22 cellular contexts compared by ENCODE assay signal in genomic region chr6:96789871-96790270, GRCh38.
"Had no signal": no experiment of that assay in that cellular context is flagged by ENCODE, and none has a peak within 500 bp of the region (broad histone marks: within the 10 kb centered on the region; RNA-seq: fewer than 3 reads in every experiment).

No MANE protein-coding gene starts in this region.

- H3K27me3 Mint-ChIP-seq: activated B cell treated with CpG ODN at 0.5 μM for 24 hours; activated naive CD8-positive, alpha-beta T cell treated with anti-CD3 and anti-CD28 coated beads, Interleukin-2, amount 10 ng/mL, durations not matched to agents 7 days and 5 days had no signal

- ATAC-seq: activated CD8-positive, alpha-beta T cell treated with anti-CD3 and anti-CD28 coated beads for 36 hours had no signal

- H3K36me3 Mint-ChIP-seq: activated naive CD8-positive, alpha-beta T cell treated with anti-CD3 and anti-CD28 coated beads, Interleukin-2, amount 10 ng/mL, durations not matched to agents 7 days and 5 days had no signal

- DNase-seq: activated B cell treated with CpG ODN at 0.5 μM for 24 hours; activated CD4-positive, alpha-beta T cell treated with anti-CD3 and anti-CD28 coated beads for 1 hour; activated CD4-positive, alpha-beta T cell treated with anti-CD3 and anti-CD28 coated beads, Interleukin-2, amount 50 U/mL, for 1 hour; activated CD8-positive, alpha-beta memory T cell treated with anti-CD3 and anti-CD28 coated beads, Interleukin-2, amount 50 U/mL, for 4 hours; activated CD8-positive, alpha-beta T cell treated with anti-CD3 and anti-CD28 coated beads for 36 hours; activated naive CD4-positive, alpha-beta T cell treated with anti-CD3 and anti-CD28 coated beads, Interleukin-2, amount 50 U/mL, for 16 hours; activated naive CD8-positive, alpha-beta T cell treated with anti-CD3 and anti-CD28 coated beads, Interleukin-2, amount 10 ng/mL, durations not matched to agents 7 days and 5 days; activated T-cell treated with anti-CD3 and anti-CD28 coated beads, Interleukin-2, amount 50 U/mL, for 72 hours; adrenal gland; Karpas-422; MM.1S; NCI-H1105; NCI-H1436; NCI-H1694 treated with DMSO at 0.1 percent for 48 hours; NCI-H2029 treated with DMSO at 0.1 percent for 48 hours; NCI-H345; NCI-H510A; Peyer's patch; SIG-M5; T-helper 2 cell; T1000 had no signal

- H3K27ac Mint-ChIP-seq: activated B cell treated with CpG ODN at 0.5 μM for 24 hours; activated CD8-positive, alpha-beta T cell treated with anti-CD3 and anti-CD28 coated beads for 36 hours; activated naive CD8-positive, alpha-beta T cell treated with anti-CD3 and anti-CD28 coated beads, Interleukin-2, amount 10 ng/mL, durations not matched to agents 7 days and 5 days; activated T-cell treated with anti-CD3 and anti-CD28 coated beads, Interleukin-2, amount 50 U/mL, for 72 hours had no signal

- H3K4me3 Mint-ChIP-seq: activated B cell treated with CpG ODN at 0.5 μM for 24 hours; activated CD8-positive, alpha-beta T cell treated with anti-CD3 and anti-CD28 coated beads for 36 hours; activated naive CD8-positive, alpha-beta T cell treated with anti-CD3 and anti-CD28 coated beads, Interleukin-2, amount 10 ng/mL, durations not matched to agents 7 days and 5 days; activated T-cell treated with anti-CD3 and anti-CD28 coated beads, Interleukin-2, amount 50 U/mL, for 72 hours; central memory CD8-positive, alpha-beta T cell had no signal

- H3K4me3 ChIP-seq: adrenal gland, Peyer's patch had no signal

- H3K9me3 Mint-ChIP-seq: activated B cell treated with CpG ODN at 0.5 μM for 24 hours; activated CD8-positive, alpha-beta T cell treated with anti-CD3 and anti-CD28 coated beads for 36 hours; central memory CD8-positive, alpha-beta T cell had no signal

- H3K4me1 Mint-ChIP-seq: activated B cell treated with CpG ODN at 0.5 μM for 24 hours; activated naive CD8-positive, alpha-beta T cell treated with anti-CD3 and anti-CD28 coated beads, Interleukin-2, amount 10 ng/mL, durations not matched to agents 7 days and 5 days; central memory CD8-positive, alpha-beta T cell had no signal
